ENCODE assay signal across 13 cellular contexts in the genomic region with DNA sequence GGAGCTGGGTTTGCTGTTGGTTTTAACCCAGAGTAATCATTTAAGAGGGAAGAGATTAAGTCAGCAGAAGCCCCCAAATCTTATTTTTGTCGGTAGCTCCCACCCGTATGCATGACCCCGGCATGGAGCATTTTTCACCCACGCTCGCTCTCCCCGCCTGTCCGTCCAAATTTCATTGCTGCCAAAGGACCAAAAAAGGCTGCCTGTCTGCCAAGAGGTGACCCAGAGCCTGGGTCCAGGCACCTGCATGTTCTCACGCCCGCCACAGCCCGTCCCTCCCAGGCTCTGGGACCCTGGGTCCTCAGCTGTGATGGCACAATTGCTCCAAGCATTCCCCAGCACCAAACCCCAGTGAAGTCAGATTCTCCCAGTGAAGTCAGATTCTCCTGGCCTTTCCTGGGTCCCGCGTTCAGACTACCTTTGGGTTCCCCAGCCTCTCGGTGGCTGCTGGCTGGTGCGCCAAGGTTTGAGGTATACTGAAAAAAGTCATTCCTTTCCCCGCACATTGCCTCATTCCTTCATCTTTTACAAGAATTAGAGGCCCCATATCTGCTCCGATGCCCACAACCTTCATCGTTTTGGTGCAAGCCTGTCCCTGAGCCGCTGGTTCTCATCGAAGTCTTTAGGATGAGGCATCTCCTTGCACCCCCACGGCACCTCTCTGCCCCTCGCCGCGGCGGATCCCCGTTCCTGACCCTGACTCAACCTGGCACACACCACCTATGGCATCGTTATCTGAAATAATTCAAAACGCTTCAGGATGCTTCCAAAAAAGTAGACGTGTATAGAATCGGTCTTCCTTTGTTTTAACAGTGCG. TPM values are rescaled to one million over a fixed set of nuclear protein-coding genes. Genes with fewer than 3 reads are reported as not detected.
"Had no signal": no experiment of that assay in that cellular context is flagged by ENCODE, and none has a peak within 500 bp of the region (broad histone marks: within the 10 kb centered on the region; RNA-seq: fewer than 3 reads in every experiment).

No MANE protein-coding gene starts in this region.

- H3K36me3 Mint-ChIP-seq: activated naive CD8-positive, alpha-beta T cell treated with anti-CD3 and anti-CD28 coated beads, Interleukin-2, amount 10 ng/mL, durations not matched to agents 7 days and 5 days; stimulated activated effector memory CD8-positive, alpha-beta T cell treated with anti-CD3 and anti-CD28 coated beads, Interleukin-12 subunit alpha, Interleukin-12 subunit beta, amount 100 ng/mL, for 72 hours had no signal

- H3K27me3 Mint-ChIP-seq: activated naive CD8-positive, alpha-beta T cell treated with anti-CD3 and anti-CD28 coated beads, Interleukin-2, amount 10 ng/mL, durations not matched to agents 7 days and 5 days had no signal

- DNase-seq: activated CD4-positive, alpha-beta T cell treated with anti-CD3 and anti-CD28 coated beads, Interleukin-2, amount 50 U/mL, for 1 hour; activated naive CD8-positive, alpha-beta T cell treated with anti-CD3 and anti-CD28 coated beads, Interleukin-2, amount 10 ng/mL, durations not matched to agents 7 days and 5 days; mesendoderm; stimulated activated CD4-positive, alpha-beta T cell treated with anti-CD3 and anti-CD28 coated beads, Interleukin-12 subunit alpha, Interleukin-12 subunit beta, amount 100 ng/mL, for 4 hours; trophoblast cell had no signal

- H3K36me3 ChIP-seq: breast epithelium had no signal

- H3K9me3 Mint-ChIP-seq: activated naive CD8-positive, alpha-beta T cell treated with anti-CD3 and anti-CD28 coated beads, Interleukin-2, amount 10 ng/mL, durations not matched to agents 7 days and 5 days; activated T-helper 1 cell treated with anti-CD3 and anti-CD28 coated beads, Interleukin-12 subunit alpha, Interleukin-12 subunit beta, Interleukin-2, Interleukin-4 antibody, amounts not matched to agents 30 ng/mL and 10 ng/mL and 1 ng/mL, durations not matched to agents 14 hours and 24 hours and 36 hours; nephron; stimulated activated effector memory CD8-positive, alpha-beta T cell treated with anti-CD3 and anti-CD28 coated beads, Interleukin-12 subunit alpha, Interleukin-12 subunit beta, amount 100 ng/mL, for 72 hours had no signal

- H3K27ac ChIP-seq: breast epithelium, psoas muscle had no signal

- H3K4me1 ChIP-seq: breast epithelium had no signal

- ATAC-seq: sciatic nerve; stimulated activated effector memory CD8-positive, alpha-beta T cell treated with anti-CD3 and anti-CD28 coated beads, Interleukin-12 subunit alpha, Interleukin-12 subunit beta, amount 100 ng/mL, for 72 hours had no signal

- H3K4me1 Mint-ChIP-seq: activated naive CD8-positive, alpha-beta T cell treated with anti-CD3 and anti-CD28 coated beads, Interleukin-2, amount 10 ng/mL, durations not matched to agents 7 days and 5 days; stimulated activated effector memory CD8-positive, alpha-beta T cell treated with anti-CD3 and anti-CD28 coated beads, Interleukin-12 subunit alpha, Interleukin-12 subunit beta, amount 100 ng/mL, for 72 hours had no signal

- H3K27me3 ChIP-seq: breast epithelium had no signal

- H3K4me3 Mint-ChIP-seq: activated naive CD8-positive, alpha-beta T cell treated with anti-CD3 and anti-CD28 coated beads, Interleukin-2, amount 10 ng/mL, durations not matched to agents 7 days and 5 days; activated T-helper 1 cell treated with anti-CD3 and anti-CD28 coated beads, Interleukin-12 subunit alpha, Interleukin-12 subunit beta, Interleukin-2, Interleukin-4 antibody, amounts not matched to agents 30 ng/mL and 10 ng/mL and 1 ng/mL, durations not matched to agents 14 hours and 24 hours and 36 hours; nephron; stimulated activated effector memory CD8-positive, alpha-beta T cell treated with anti-CD3 and anti-CD28 coated beads, Interleukin-12 subunit alpha, Interleukin-12 subunit beta, amount 100 ng/mL, for 72 hours had no signal

- H3K9me3 ChIP-seq: breast epithelium, psoas muscle had no signal

- H3K27ac Mint-ChIP-seq: activated naive CD8-positive, alpha-beta T cell treated with anti-CD3 and anti-CD28 coated beads, Interleukin-2, amount 10 ng/mL, durations not matched to agents 7 days and 5 days; activated T-helper 1 cell treated with anti-CD3 and anti-CD28 coated beads, Interleukin-12 subunit alpha, Interleukin-12 subunit beta, Interleukin-2, Interleukin-4 antibody, amounts not matched to agents 30 ng/mL and 10 ng/mL and 1 ng/mL, durations not matched to agents 14 hours and 24 hours and 36 hours; nephron; stimulated activated effector memory CD8-positive, alpha-beta T cell treated with anti-CD3 and anti-CD28 coated beads, Interleukin-12 subunit alpha, Interleukin-12 subunit beta, amount 100 ng/mL, for 72 hours had no signal

RNA-seq across cellular contexts. Expression of a gene that starts 59.3 kb away (rescaled TPM):
- total RNA-seq: activated T-helper 1 cell treated with anti-CD3 and anti-CD28 coated beads, Interleukin-12 subunit alpha, Interleukin-12 subunit beta, Interleukin-2, Interleukin-4 antibody, amounts not matched to agents 30 ng/mL and 10 ng/mL and 1 ng/mL, durations not matched to agents 14 hours and 24 hours and 36 hours; glomerular endothelial cell had no signal
- polyA plus RNA-seq: keratinocyte had no signal
